Comparison of ENCODE assay signal across 22 cellular contexts in genomic region chr7:21920931-21921330, GRCh38.
"Had no signal": no experiment of that assay in that cellular context is flagged by ENCODE, and none has a peak within 500 bp of the region (broad histone marks: within the 10 kb centered on the region; RNA-seq: fewer than 3 reads in every experiment).

No MANE protein-coding gene starts in this region.

- H3K4me1 ChIP-seq: foreskin keratinocyte, right lobe of liver, upper lobe of left lung had no signal

- H3K27me3 ChIP-seq: foreskin keratinocyte, heart left ventricle, right lobe of liver, stomach, thyroid gland, upper lobe of left lung had no signal

- H3K27ac Mint-ChIP-seq: activated naive CD4-positive, alpha-beta T cell treated with anti-CD3 and anti-CD28 coated beads, Interleukin-2, amount 50 U/mL, for 72 hours; activated T-cell treated with anti-CD3 and anti-CD28 coated beads, Interleukin-2, amount 50 U/mL, for 72 hours; endodermal cell; immature natural killer cell; mesothelial cell of epicardium; naive thymus-derived CD4-positive, alpha-beta T cell had no signal

- H3K4me3 Mint-ChIP-seq: activated T-cell treated with anti-CD3 and anti-CD28 coated beads, Interleukin-2, amount 50 U/mL, for 72 hours; endodermal cell; immature natural killer cell; mesothelial cell of epicardium; naive thymus-derived CD4-positive, alpha-beta T cell had no signal

- H3K9me3 ChIP-seq: heart left ventricle, right lobe of liver, stomach, thyroid gland, upper lobe of left lung had no signal

- DNase-seq: activated CD4-positive, alpha-beta T cell treated with anti-CD3 and anti-CD28 coated beads for 4 hours; activated CD4-positive, alpha-beta T cell treated with anti-CD3 and anti-CD28 coated beads, Interleukin-2, amount 50 U/mL, for 4 hours; activated naive CD4-positive, alpha-beta T cell; activated T-cell treated with anti-CD3 and anti-CD28 coated beads for 4 hours; activated T-cell treated with anti-CD3 and anti-CD28 coated beads, Interleukin-2, amount 50 U/mL, for 72 hours; cortex of kidney; endodermal cell; foreskin keratinocyte; heart left ventricle; hypothalamus; immature natural killer cell; kidney; left colon; naive thymus-derived CD4-positive, alpha-beta T cell; right lobe of liver; stimulated activated CD4-positive, alpha-beta T cell treated with anti-CD3 and anti-CD28 coated beads, Interleukin-4, amount 100 ng/mL, for 1 hour; stomach; thyroid gland; upper lobe of left lung had no signal

- ATAC-seq: activated naive CD4-positive, alpha-beta T cell treated with anti-CD3 and anti-CD28 coated beads, Interleukin-2, amount 50 U/mL, for 72 hours; activated T-cell treated with anti-CD3 and anti-CD28 coated beads, Interleukin-2, amount 50 U/mL, for 72 hours; esophagus mucosa; foreskin keratinocyte; heart left ventricle; left colon; naive thymus-derived CD4-positive, alpha-beta T cell; right lobe of liver had no signal

- H3K27me3 Mint-ChIP-seq: naive thymus-derived CD4-positive, alpha-beta T cell had no signal

- H3K9me3 Mint-ChIP-seq: activated naive CD4-positive, alpha-beta T cell treated with anti-CD3 and anti-CD28 coated beads, Interleukin-2, amount 50 U/mL, for 72 hours; activated T-cell treated with anti-CD3 and anti-CD28 coated beads, Interleukin-2, amount 50 U/mL, for 72 hours; endodermal cell; immature natural killer cell; mesothelial cell of epicardium; naive thymus-derived CD4-positive, alpha-beta T cell had no signal

- H3K27ac ChIP-seq: foreskin keratinocyte, right lobe of liver, stomach, thyroid gland, upper lobe of left lung had no signal

- H3K4me1 Mint-ChIP-seq: immature natural killer cell had no signal

- H3K36me3 ChIP-seq: thyroid gland had no signal

- H3K4me3 ChIP-seq: heart left ventricle, right lobe of liver, stomach, thyroid gland, upper lobe of left lung had no signal

- H3K36me3 Mint-ChIP-seq: immature natural killer cell had no signal

- FAIRE-seq: kidney had no signal
